ENCODE assay signal across 1 cellular context in genomic region chr7:118184392-118184899, GRCh38.
TF ChIP-seq lines count a peak whose summit lies in the region.

No MANE protein-coding gene starts in this region.

TF ChIP-seq in K562, 482 proteins besides CTCF, POLR2A, EP300 and RAD21 (continued from another document):
- TF ChIP-seq RERE (CRISPR knock-in tag; IDR thresholded peaks at IDR 0.05; ENCODE audit: borderline replicate concordance) (no peak), SMARCC2 (IDR thresholded peaks at IDR 0.05; ENCODE audit: low read depth) (peak; percentile 61; the same call in 1 of the 2 replicates), HDAC1 (IDR thresholded peaks at IDR 0.05) (0 out of 4 replicates have a peak, but pooled peaks of 1 of the 2 experiments have one; percentile 8), RNF219 (CRISPR knock-in tag; IDR thresholded peaks at IDR 0.05) (no peak), NCOR1 (IDR thresholded peaks at IDR 0.05) (no peak), CHD1 (IDR thresholded peaks at IDR 0.05; ENCODE audit: low read length) (peak; percentile 29), HDAC2 (IDR thresholded peaks at IDR 0.05) (0 out of 2 replicates have a peak, but pooled peaks have one; percentile 14), SIN3A (IDR thresholded peaks at IDR 0.05; ENCODE audit: borderline replicate concordance in 2 of 2, control insufficient read depth in 1 of 2, low read depth in 2 of 2, low read length in 2 of 2) (peak in 1 of 2 experiments; percentile 28; a peak in 1 of 4 replicates), MNT (conservative IDR thresholded peaks at IDR 0.05) (peak in 1 of 2 experiments; percentile 21; a peak in 1 of 4 replicates), SNIP1 (IDR thresholded peaks at IDR 0.05; ENCODE audit: low read depth) (0 out of 2 replicates have a peak, but pooled peaks have one; percentile 41), PHF21A (IDR thresholded peaks at IDR 0.05; ENCODE audit: borderline replicate concordance, low read depth) (peak; percentile 29; the same call in 1 of the 2 replicates), ATF7 (IDR thresholded peaks at IDR 0.05) (0 out of 2 replicates have a peak, but pooled peaks have one; percentile 10), UBTF (IDR thresholded peaks at IDR 0.05; ENCODE audit: borderline replicate concordance in 1 of 2, low read depth in 2 of 2, low read length in 2 of 2) (no peak), E4F1 (CRISPR knock-in tag; IDR thresholded peaks at IDR 0.05; ENCODE audit: borderline replicate concordance) (no peak), ZNF277 (CRISPR knock-in tag; IDR thresholded peaks at IDR 0.05; ENCODE audit: borderline replicate concordance) (no peak)
